28 cellular contexts compared by ENCODE assay signal in the genomic region with DNA sequence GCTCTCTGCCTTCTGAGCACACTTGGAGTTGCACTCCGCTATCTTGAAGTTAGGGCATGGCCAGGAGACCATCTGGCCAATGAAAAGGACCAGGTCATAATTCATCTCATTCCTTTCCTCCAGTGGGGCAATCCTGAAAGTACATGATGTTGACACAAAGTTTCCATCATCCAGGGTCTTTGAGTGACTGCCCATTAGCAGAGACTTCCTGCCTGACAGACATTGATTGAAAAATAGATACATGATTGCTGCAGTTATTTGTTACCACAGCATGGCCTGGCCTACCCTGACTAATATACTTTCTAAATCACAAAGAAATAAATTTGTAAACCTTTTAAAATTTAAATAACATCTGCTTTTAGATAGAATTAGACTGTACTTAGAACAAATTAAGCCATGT. TPM values are rescaled to one million over a fixed set of nuclear protein-coding genes. Genes with fewer than 3 reads are reported as not detected.
"Had no signal": no experiment of that assay in that cellular context is flagged by ENCODE, and none has a peak within 500 bp of the region (broad histone marks: within the 10 kb centered on the region; RNA-seq: fewer than 3 reads in every experiment).

No MANE protein-coding gene starts in this region.

- H3K9me3 ChIP-seq: ovary, psoas muscle, spleen, suprapubic skin, testis, tibial artery, transverse colon, upper lobe of right lung, uterus had no signal

- H3K4me1 ChIP-seq: psoas muscle, spleen, suprapubic skin, testis, tibial artery, transverse colon, upper lobe of right lung, uterus had no signal

- ATAC-seq: natural killer cell; psoas muscle; right cardiac atrium; sciatic nerve; stimulated activated memory B cell treated with anti-CD40 and anti-IgM and Interleukin-4, amounts not matched to agents 10 μg/mL and 1 μg/mL and 100 μg/mL, for 72 hours; stimulated activated naive CD8-positive, alpha-beta T cell treated with anti-CD3 and anti-CD28 coated beads, Interleukin-15, amount 100 ng/mL, for 72 hours; stimulated activated naive CD8-positive, alpha-beta T cell treated with anti-CD3 and anti-CD28 coated beads, Interleukin-15, Interleukin-2, amounts not matched to agents 100 U/mL and 50 U/mL, for 24 hours; upper lobe of right lung had no signal

- H3K79me2 ChIP-seq: parathyroid adenoma had no signal

- DNase-seq: natural killer cell; occipital lobe; ovary; posterior cingulate gyrus; psoas muscle; right cardiac atrium; spleen; stimulated activated CD4-positive, alpha-beta T cell treated with anti-CD3 and anti-CD28 coated beads, Interleukin-12 subunit alpha, Interleukin-12 subunit beta, amount 100 ng/mL, for 4 hours; stimulated activated CD4-positive, alpha-beta T cell treated with anti-CD3 and anti-CD28 coated beads, Interleukin-1b, Interleukin-23, amount 100 ng/mL, for 48 hours; stimulated activated CD4-positive, alpha-beta T cell treated with anti-CD3 and anti-CD28 coated beads, Interleukin-4, amount 100 ng/mL, for 1 hour; stimulated activated CD4-positive, alpha-beta T cell treated with anti-CD3 and anti-CD28 coated beads, Interleukin-4, amount 100 ng/mL, for 4 hours; stimulated activated CD8-positive, alpha-beta memory T cell treated with anti-CD3 and anti-CD28 coated beads, Interleukin-4, amount 100 ng/mL, for 48 hours; stimulated activated naive CD4-positive, alpha-beta T cell; stimulated activated naive CD8-positive, alpha-beta T cell treated with anti-CD3 and anti-CD28 coated beads, Interleukin-15, amount 100 ng/mL, for 72 hours; stimulated activated naive CD8-positive, alpha-beta T cell treated with anti-CD3 and anti-CD28 coated beads, Interleukin-15, Interleukin-2, amounts not matched to agents 100 U/mL and 50 U/mL, for 24 hours; substantia nigra; testis; tibial artery; transverse colon; upper lobe of right lung; uterus had no signal

- H3K4me3 ChIP-seq: neural progenitor cell, ovary, psoas muscle, skin epidermis, smooth muscle cell, spleen, suprapubic skin, testis, tibial artery, transverse colon, upper lobe of right lung, uterus had no signal

- H3K9ac ChIP-seq: neural progenitor cell, parathyroid adenoma had no signal

- H3K27ac ChIP-seq: neural progenitor cell, ovary, parathyroid adenoma, psoas muscle, skin epidermis, spleen, suprapubic skin, testis, tibial artery, transverse colon, upper lobe of right lung, uterus had no signal

- H3K27me3 ChIP-seq: neural progenitor cell, ovary, suprapubic skin, testis, transverse colon, uterus had no signal

- H2AFZ ChIP-seq: neural progenitor cell, parathyroid adenoma had no signal

- H3K36me3 ChIP-seq: neural progenitor cell, ovary, spleen, suprapubic skin, tibial artery, transverse colon, upper lobe of right lung, uterus had no signal

- H3K4me2 ChIP-seq: neural progenitor cell, smooth muscle cell had no signal

RNA-seq across cellular contexts. Expression of a gene that starts 50.0 kb away (rescaled TPM):
- total RNA-seq: suprapubic skin had no signal
